Comparison of ENCODE assay signal across 13 cellular contexts in the genomic region with DNA sequence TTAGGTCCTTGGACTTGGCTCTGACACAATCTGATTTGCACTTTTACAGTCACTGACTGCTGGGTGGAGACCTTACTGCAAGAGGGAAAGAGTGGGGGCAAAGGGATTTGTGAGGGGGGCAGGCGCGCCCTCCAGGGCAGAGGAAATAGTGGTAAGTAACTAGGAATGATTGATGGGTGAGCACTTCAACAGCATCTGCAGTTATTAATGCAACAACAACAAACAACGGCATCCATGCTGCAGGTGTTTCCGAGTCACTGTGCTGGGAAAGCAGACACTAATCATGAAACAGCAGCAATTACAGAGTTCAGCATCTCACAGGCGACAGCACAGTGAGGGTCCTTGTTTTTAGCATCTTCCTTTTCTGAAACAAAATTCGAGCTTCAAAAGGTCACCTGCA.
"Had no signal": no experiment of that assay in that cellular context is flagged by ENCODE, and none has a peak within 500 bp of the region (broad histone marks: within the 10 kb centered on the region; RNA-seq: fewer than 3 reads in every experiment).

No MANE protein-coding gene starts in this region.

- H3K36me3 ChIP-seq: cardiac muscle cell, prostate gland, right lobe of liver, suprapubic skin, upper lobe of left lung had no signal

- H3K4me3 ChIP-seq: cardiac muscle cell, prostate gland, right lobe of liver, spleen, suprapubic skin, upper lobe of left lung had no signal

- DNase-seq: activated naive CD4-positive, alpha-beta T cell treated with anti-CD3 and anti-CD28 coated beads for 36 hours; foreskin keratinocyte; head of caudate nucleus; naive B cell; right lobe of liver; spleen; stimulated activated CD4-positive, alpha-beta T cell treated with anti-CD3 and anti-CD28 coated beads, Interleukin-2, amount 100 ng/mL, for 24 hours; stimulated activated naive CD4-positive, alpha-beta T cell; upper lobe of left lung had no signal

- H3K9me3 Mint-ChIP-seq: activated naive CD4-positive, alpha-beta T cell treated with anti-CD3 and anti-CD28 coated beads for 36 hours; naive B cell had no signal

- ATAC-seq: foreskin keratinocyte, right lobe of liver had no signal

- H3K27ac Mint-ChIP-seq: activated naive CD4-positive, alpha-beta T cell treated with anti-CD3 and anti-CD28 coated beads for 36 hours; naive B cell had no signal

- H3K4me1 ChIP-seq: foreskin keratinocyte, prostate gland, right lobe of liver, spleen, suprapubic skin, upper lobe of left lung had no signal

- H3K4me3 Mint-ChIP-seq: activated naive CD4-positive, alpha-beta T cell treated with anti-CD3 and anti-CD28 coated beads for 36 hours; naive B cell had no signal

- H3K27me3 Mint-ChIP-seq: naive B cell had no signal

- H3K27ac ChIP-seq: cardiac muscle cell, foreskin keratinocyte, prostate gland, right lobe of liver, spleen, suprapubic skin, upper lobe of left lung had no signal

- H3K9me3 ChIP-seq: prostate gland, right lobe of liver, spleen, suprapubic skin, upper lobe of left lung had no signal

- H3K4me1 Mint-ChIP-seq: naive B cell had no signal

- H3K27me3 ChIP-seq: cardiac muscle cell, foreskin keratinocyte, right lobe of liver, spleen, suprapubic skin, upper lobe of left lung had no signal

- FAIRE-seq: astrocyte had no signal
